8 cellular contexts compared by ENCODE assay signal in the genomic region with DNA sequence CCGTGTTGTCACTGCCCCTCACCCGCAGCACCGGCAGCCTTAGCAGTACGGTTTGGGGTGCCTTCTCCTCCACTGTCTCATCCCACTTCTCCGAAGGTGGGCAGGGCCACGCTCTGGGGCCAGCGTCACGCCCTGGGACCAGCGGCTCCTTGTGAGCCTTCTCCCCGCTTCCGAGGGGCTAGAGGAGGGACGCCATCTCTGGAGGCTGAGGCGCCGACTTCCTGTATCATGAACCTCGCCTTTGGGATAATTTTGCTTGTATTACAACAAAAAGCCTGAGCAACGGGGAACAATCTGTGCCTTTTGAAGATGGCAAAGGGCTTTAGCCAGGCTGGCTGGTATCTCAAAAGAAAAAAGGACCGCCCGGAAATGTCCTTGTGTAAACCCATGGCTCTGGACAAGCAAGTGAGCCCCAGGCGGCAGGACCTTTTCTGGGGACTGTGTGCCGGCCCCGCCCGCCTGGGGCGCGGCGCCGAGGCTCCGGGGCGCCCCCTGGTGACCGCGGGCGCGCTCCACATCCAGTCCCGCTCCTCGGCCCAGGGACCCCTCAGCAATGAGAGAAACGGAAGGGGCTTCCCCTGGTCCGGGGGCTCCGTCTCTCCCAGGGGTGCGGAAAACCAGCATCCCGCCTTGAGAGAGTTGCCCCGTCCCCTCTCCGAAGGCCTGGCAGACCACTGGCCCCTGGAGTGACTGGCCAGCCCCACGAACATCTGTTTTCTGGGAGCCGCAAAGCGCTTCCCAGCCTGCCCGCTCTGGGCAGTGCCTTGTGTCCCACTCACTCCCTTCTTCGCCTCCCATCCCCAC. TPM values are rescaled to one million over a fixed set of nuclear protein-coding genes. Genes with fewer than 3 reads are reported as not detected.
DNase-seq lines count a peak whose midpoint lies in the region; ATAC-seq, FAIRE-seq and TF ChIP-seq lines count a peak whose summit lies in the region.

No MANE protein-coding gene starts in this region.

- CTCF ChIA-PET in GM12878 (lab: Yijun Ruan, JAX): interaction anchor here (0.7 to 10.1 kb wide), 10 partner anchors 8 to 43 kb away, joined by 3 to 181 read pairs (median 14); no protein-coding TSS in a partner anchor

- H2AFZ ChIP-seq in GM12878 (ENCODE audit: control insufficient read depth, low read depth, low read length): peak overlapping the region; percentile 66

- RAD21 ChIA-PET in GM12878 (lab: Charles Lee; ENCODE audit: unreplicated experiment): interaction anchor here (1.6 to 7.7 kb wide), 7 partner anchors 10 to 42 kb away, joined by 9 to 124 read pairs (median 36); no protein-coding TSS in a partner anchor

- H3K36me3 ChIP-seq in HUES64 (ENCODE audit: insufficient read depth, low read length): no peaks in the 10 kb centered on the region; the same call in 1 of the 2 replicates
- peaks cover 0 to 8% of the 10 kb centered on the region in 2 experiments; a peak in 2 of 4 replicates for H3K36me3 ChIP-seq in GM12878 (ENCODE audit: control insufficient read depth in 2 of 2, insufficient read depth in 2 of 2, low read length in 1 of 2)
- H3K36me3 ChIP-seq in iPS DF 6.9 (ENCODE audit: control insufficient read depth, insufficient read depth, low read length): no peaks in the 10 kb centered on the region

- TF ChIP-seq POLR2A in GM12878 (IDR thresholded peaks at IDR 0.05; ENCODE audit: low read depth, low read length): peak; percentile 46

- in situ Hi-C loops in GM12878 (cut with MboI): loop anchor here (5.0 to 25.0 kb wide), 2 partner anchors 43 to 1813 kb away; no protein-coding TSS in a partner anchor

- ATAC-seq in GM21515 (IDR thresholded peaks at IDR 0.05; ENCODE audit: unreplicated experiment) (peak; percentile 70), GM12878 (peak; percentile 86)

- H3K4me1 ChIP-seq in HUES64 (ENCODE audit: insufficient read depth, low read length): peaks cover 39% of the 10 kb centered on the region
- H3K4me1 ChIP-seq in GM12878 (ENCODE audit: control insufficient read depth, insufficient read depth, low read length): peaks cover 50% of the 10 kb centered on the region
- H3K4me1 ChIP-seq in iPS DF 6.9 (ENCODE audit: control insufficient read depth, insufficient read depth, low read length): peaks cover 15% of the 10 kb centered on the region

- POLR2A ChIA-PET in GM12878 (lab: Charles Lee): interaction anchor here (1.1 to 7.4 kb wide), 6 partner anchors 9 to 42 kb away, joined by 3 to 110 read pairs (median 9); no protein-coding TSS in a partner anchor

- intact Hi-C loops in GM12878 (cut with micrococcal nuclease; ENCODE audit: unreplicated experiment): loop anchor here (1.0 to 2.0 kb wide), 3 partner anchors 9 to 43 kb away; partner anchors contain the start of gene RASSF4

- H3K4me3 ChIP-seq in HUES64 (ENCODE audit: low read length) (peak overlapping the region; percentile 67), GM12878 (peak overlapping the region; percentile 67; the same call in 1 of the 2 replicates), iPS DF 6.9 (ENCODE audit: low read length) (peak overlapping the region; percentile 32; the same call in 1 of the 2 replicates), skeletal muscle cell (ENCODE audit: low read depth, low read length) (peak overlapping the region; percentile 33)

- SMC1A ChIA-PET in GM12878 (lab: Charles Lee; ENCODE audit: uncharacterized antibody, unreplicated experiment): interaction anchor here (0.6 to 2.5 kb wide), 11 partner anchors 9 to 42 kb away, joined by 3 to 36 read pairs (median 17); no protein-coding TSS in a partner anchor

- peak; percentile 78 to 95 (median 94); a peak in 5 of 6 replicates for TF ChIP-seq CTCF in GM12878 (IDR thresholded peaks at IDR 0.05 in 2 of 3, conservative IDR thresholded peaks at IDR 0.05 in 1 of 3; ENCODE audit: control insufficient read depth in 2 of 3, extremely low read depth in 1 of 3, insufficient read depth in 1 of 3, low read depth in 3 of 3, low read length in 3 of 3)

- H3K4me2 ChIP-seq in GM12878 (ENCODE audit: control insufficient read depth, insufficient read depth): peak overlapping the region; percentile 82

- WGBS in HUES64: 7% methylated on average over 42 of the region's 46 CpGs
- WGBS in GM12878 (ENCODE audit: insufficient coverage, insufficient replicate concordance, low lambda C conversion rate, missing lambda C conversion rate): 1% methylated on average over 43 of the region's 46 CpGs
- no CpG with 5 or more reads among the region's 46 CpGs for WGBS in iPS DF 6.9 (ENCODE audit: insufficient coverage, insufficient read length)

- TF ChIP-seq RAD21 in GM12878 (IDR thresholded peaks at IDR 0.05; ENCODE audit: insufficient read depth, low read depth, low read length): peak; percentile 79

- DNase-seq in ELR (ENCODE audit: low read depth): peak; percentile 79
- DNase-seq in T-helper 9 cell: peak; percentile 51
- DNase-seq in GM12878 (ENCODE audit: low read depth, low spot score): no peak
- no peak for DNase-seq in iPS DF 6.9 (ENCODE audit: low read depth, low spot score)
- DNase-seq in skeletal muscle cell (ENCODE audit: low read depth): no peak
- no peak for DNase-seq in COR-L47 (lab: John Stamatoyannopoulos, UW)

- H3K27ac ChIP-seq in HUES64 (ENCODE audit: low read depth, low read length) (peak overlapping the region; percentile 74; the same call in 1 of the 2 replicates), GM12878 (ENCODE audit: control insufficient read depth, insufficient read depth) (peak overlapping the region; percentile 80), iPS DF 6.9 (ENCODE audit: low read length) (no peak overlapping the region)

- peak overlapping the region; percentile 67 for H3K9ac ChIP-seq in HUES64 (ENCODE audit: low read depth, low read length)
- H3K9ac ChIP-seq in GM12878 (ENCODE audit: control insufficient read depth, insufficient read depth, low read length): peak overlapping the region; percentile 65

- no TSS peak for BruUV-seq in GM12878 (replicated peaks; lab: Mats Ljungman, UMichigan)

- no peaks in the 10 kb centered on the region for H4K20me1 ChIP-seq in GM12878 (ENCODE audit: control insufficient read depth, insufficient read depth)

- H3K9me3 ChIP-seq in HUES64 (ENCODE audit: insufficient read depth, low read depth, low read length) (no peaks in the 10 kb centered on the region), GM12878 (replicated peaks; ENCODE audit: control insufficient read depth, insufficient read depth, low read length) (no peaks in the 10 kb centered on the region), iPS DF 6.9 (ENCODE audit: control insufficient read depth, insufficient read depth, low read length) (no peaks in the 10 kb centered on the region)

- H3K27me3 ChIP-seq in HUES64 (ENCODE audit: insufficient read depth, low read length) (no peaks in the 10 kb centered on the region), GM12878 (replicated peaks in 1 of 2; ENCODE audit: control insufficient read depth in 2 of 2, insufficient read depth in 2 of 2, low read length in 1 of 2) (no peaks in the 10 kb centered on the region), iPS DF 6.9 (ENCODE audit: control insufficient read depth, insufficient read depth, low read length) (no peaks in the 10 kb centered on the region)

- H3K79me2 ChIP-seq in GM12878 (ENCODE audit: control insufficient read depth, insufficient read depth, low read length): peaks cover 11% of the 10 kb centered on the region

- 0 out of 4 replicates have a peak, but pooled peaks of 1 of the 2 experiments have one; percentile 23 for TF ChIP-seq EP300 in GM12878 (IDR thresholded peaks at IDR 0.05; ENCODE audit: borderline replicate concordance in 1 of 2, control insufficient read depth in 1 of 2, low read depth in 2 of 2, low read length in 2 of 2)

- peak; percentile 56 for FAIRE-seq in GM12878 (lab: Jason Lieb, UNC)

RNA-seq across cellular contexts. Expression of gene DEPP1, which starts 3.8 kb away (rescaled TPM):
- 0.75 TPM for polyA plus RNA-seq in HUES64 (2013, experiment 1 of 2)
- polyA plus RNA-seq in HUES64 (2013, experiment 2 of 2): 1.1 TPM
- total RNA-seq in GM12878 (2013; cell fraction: nucleolus; rRNA removed): 23.8 and 31.1 TPM in 2 replicates
- total RNA-seq in GM12878 (2014; rRNA removed) (7.8 and 8.4 TPM in 2 replicates), GM12878 (2014; rRNA removed; fragmentation: Illumina TruSeq; extraction: Trizol) (5.6 and 5.7 TPM in 2 replicates), GM12878 (2021) (8.6 and 8.9 TPM in 2 replicates)
- polyA plus RNA-seq in GM12878 (2011; ENCODE audit: low read depth): 1.2 TPM
- polyA plus RNA-seq in GM12878 (2011; rRNA removed) (2.4 and 4.5 TPM in 2 replicates), GM12878 (2014; fragmentation: Illumina TruSeq; extraction: Trizol) (3.8 and 6.1 TPM in 2 replicates), GM12878 (2014; fragmentation: Nextera tagmentation; extraction: Ambion mirVana) (1 to 10 TPM; 1.7 to 1.8 TPM), GM12878 (2014; rRNA removed) (8.5 TPM in 2 replicates), GM12878 (2016; fragmentation: Nextera tagmentation; extraction: Ambion mirVana) (10 to 100 TPM; 11.0 to 12.1 TPM)
- 5.2 and 6.2 TPM in 2 replicates for polyA plus RNA-seq in GM12878 (2011; cell fraction: cytosol; rRNA removed)
- 3.0 and 3.7 TPM in 2 replicates for polyA plus RNA-seq in GM12878 (2011; cell fraction: nucleus; rRNA removed)
- polyA plus RNA-seq in GM12878 (2012): 2.1 and 4.4 TPM in 2 replicates
- 6.1 and 8.3 TPM in 2 replicates for polyA minus RNA-seq in GM12878 (2011; rRNA and poly(A)+ RNA removed)
- polyA minus RNA-seq in GM12878 (2011; cell fraction: cytosol; rRNA and poly(A)+ RNA removed): 2.6 and 3.1 TPM in 2 replicates
- 8.7 and 10.1 TPM in 2 replicates for polyA minus RNA-seq in GM12878 (2011; cell fraction: nucleus; rRNA and poly(A)+ RNA removed)

RNA-seq across cellular contexts. Expression of gene RASSF4, which starts 15.2 kb away (rescaled TPM):
- 6.7 TPM for polyA plus RNA-seq in HUES64 (2013, experiment 1 of 2)
- 7.4 TPM for polyA plus RNA-seq in HUES64 (2013, experiment 2 of 2)
- total RNA-seq in GM12878 (2013; cell fraction: nucleolus; rRNA removed): 175 and 194 TPM in 2 replicates
- total RNA-seq in GM12878 (2014; rRNA removed): 15.6 and 16.5 TPM in 2 replicates
- 10.9 and 11.9 TPM in 2 replicates for total RNA-seq in GM12878 (2014; rRNA removed; fragmentation: Illumina TruSeq; extraction: Trizol)
- total RNA-seq in GM12878 (2021): 20.0 and 21.1 TPM in 2 replicates
- 9.8 TPM for polyA plus RNA-seq in GM12878 (2011; ENCODE audit: low read depth)
- polyA plus RNA-seq in GM12878 (2011; rRNA removed): 50.8 and 71.1 TPM in 2 replicates
- polyA plus RNA-seq in GM12878 (2011; cell fraction: cytosol; rRNA removed): 55.8 and 83.7 TPM in 2 replicates
- polyA plus RNA-seq in GM12878 (2011; cell fraction: nucleus; rRNA removed): 307 and 389 TPM in 2 replicates
- 16.9 and 18.3 TPM in 2 replicates for polyA plus RNA-seq in GM12878 (2012)
- 6.3 and 10.7 TPM in 2 replicates for polyA plus RNA-seq in GM12878 (2014; fragmentation: Illumina TruSeq; extraction: Trizol)
- 1 to 10 TPM; 3.7 to 4.0 TPM for polyA plus RNA-seq in GM12878 (2014; fragmentation: Nextera tagmentation; extraction: Ambion mirVana)
- polyA plus RNA-seq in GM12878 (2014; rRNA removed): 17.1 and 19.4 TPM in 2 replicates
- 10 to 100 TPM; 17.1 to 19.1 TPM for polyA plus RNA-seq in GM12878 (2016; fragmentation: Nextera tagmentation; extraction: Ambion mirVana)
- 45.6 and 75.7 TPM in 2 replicates for polyA minus RNA-seq in GM12878 (2011; rRNA and poly(A)+ RNA removed)
- polyA minus RNA-seq in GM12878 (2011; cell fraction: cytosol; rRNA and poly(A)+ RNA removed): 17.1 and 19.4 TPM in 2 replicates
- polyA minus RNA-seq in GM12878 (2011; cell fraction: nucleus; rRNA and poly(A)+ RNA removed): 66.4 and 98.8 TPM in 2 replicates

RNA-seq across cellular contexts. Expression of gene ZNF22, which starts 25.9 kb away (rescaled TPM):
- 41.8 TPM for polyA plus RNA-seq in HUES64 (2013, experiment 1 of 2)
- polyA plus RNA-seq in HUES64 (2013, experiment 2 of 2): 51.5 TPM
- 15.8 and 16.7 TPM in 2 replicates for total RNA-seq in GM12878 (2013; cell fraction: nucleolus; rRNA removed)
- total RNA-seq in GM12878 (2014; rRNA removed) (31.1 and 42.1 TPM in 2 replicates), GM12878 (2014; rRNA removed; fragmentation: Illumina TruSeq; extraction: Trizol) (44.2 and 44.5 TPM in 2 replicates), GM12878 (2021) (31.1 and 34.7 TPM in 2 replicates)
- polyA plus RNA-seq in GM12878 (2011; ENCODE audit: low read depth): 20.2 TPM
- polyA plus RNA-seq in GM12878 (2011; rRNA removed) (33.1 and 49.3 TPM in 2 replicates), GM12878 (2014; fragmentation: Illumina TruSeq; extraction: Trizol) (43.4 and 59.1 TPM in 2 replicates), GM12878 (2014; fragmentation: Nextera tagmentation; extraction: Ambion mirVana) (10 to 100 TPM; 47.4 to 74.4 TPM), GM12878 (2014; rRNA removed) (26.7 and 32.3 TPM in 2 replicates), GM12878 (2016; fragmentation: Nextera tagmentation; extraction: Ambion mirVana) (10 to 100 TPM; 47.2 to 48.4 TPM)
- polyA plus RNA-seq in GM12878 (2011; cell fraction: cytosol; rRNA removed): 10.8 and 12.9 TPM in 2 replicates
- polyA plus RNA-seq in GM12878 (2011; cell fraction: nucleus; rRNA removed): 11.1 and 11.3 TPM in 2 replicates
- polyA plus RNA-seq in GM12878 (2012): 21.5 and 21.7 TPM in 2 replicates
- 8.3 and 8.7 TPM in 2 replicates for polyA minus RNA-seq in GM12878 (2011; rRNA and poly(A)+ RNA removed)
- polyA minus RNA-seq in GM12878 (2011; cell fraction: cytosol; rRNA and poly(A)+ RNA removed): 4.4 and 5.1 TPM in 2 replicates
- polyA minus RNA-seq in GM12878 (2011; cell fraction: nucleus; rRNA and poly(A)+ RNA removed): 5.2 and 6.5 TPM in 2 replicates

Comparison
In these comparisons a context has a peak if more than half of its experiments do, and no peak if none do; other contexts are left out.
1. DNase-seq: peak in ELR (single experiment) and T-helper 9 cell (single experiment); none in GM12878 (single experiment), iPS DF 6.9 (single experiment), skeletal muscle cell (single experiment) and COR-L47 (single experiment).
2. Peak in every context shown above with its lines, with median percentiles within 50 percentile points of each other: H3K4me3 ChIP-seq.